Comparison of ENCODE assay signal across 6 cellular contexts in the genomic region with DNA sequence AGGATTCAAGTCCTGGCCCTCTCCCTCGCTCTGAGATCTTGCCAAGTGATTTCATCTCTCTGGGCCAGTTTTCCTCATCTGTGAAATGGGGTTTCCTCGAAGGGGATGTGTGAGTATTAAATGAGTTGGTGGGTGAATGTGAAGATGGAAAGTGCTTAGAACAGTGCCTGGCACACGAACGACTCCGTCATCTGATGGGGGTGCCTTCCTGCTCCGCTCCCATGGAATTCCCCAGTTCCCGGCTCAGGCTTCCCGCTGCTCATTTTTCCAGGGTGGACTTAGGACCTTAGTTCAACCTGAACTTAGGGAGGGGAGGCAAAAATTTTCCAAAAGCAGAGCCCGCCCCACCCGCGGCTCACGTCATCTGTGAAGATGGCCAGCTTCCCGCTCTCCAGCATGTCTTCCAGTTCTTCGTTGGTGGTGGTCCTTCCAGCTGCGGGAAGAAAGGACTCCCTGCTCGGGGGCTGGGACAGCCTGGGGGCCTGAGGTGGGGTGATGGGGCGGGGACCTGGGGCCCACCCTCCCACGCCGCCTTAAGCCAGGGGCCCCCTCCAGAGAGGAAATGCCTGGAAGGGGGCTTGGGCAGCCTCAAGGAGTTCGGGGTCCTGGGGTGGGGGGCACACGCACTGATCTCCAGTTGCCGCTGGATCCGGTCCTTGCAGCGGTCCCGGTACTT. TPM values are rescaled to one million over a fixed set of nuclear protein-coding genes. Genes with fewer than 3 reads are reported as not detected.
DNase-seq lines count a peak whose midpoint lies in the region; ATAC-seq lines count a peak whose summit lies in the region.

No MANE protein-coding gene starts in this region.

- H3K27me3 ChIP-seq in mucosa of rectum (ENCODE audit: control insufficient read depth in 2 of 2, insufficient read depth in 2 of 2, low read length in 2 of 2) = peaks cover 0 to 4% of the 10 kb centered on the region in 2 donors

- no peaks in the 10 kb centered on the region for H3K36me3 ChIP-seq in mucosa of rectum (ENCODE audit: control insufficient read depth in 2 of 2, insufficient read depth in 2 of 2, low read length in 2 of 2)

- H3K9me3 ChIP-seq in mucosa of rectum (ENCODE audit: control insufficient read depth in 2 of 2, low read length in 2 of 2) = no peaks in the 10 kb centered on the region

- no peaks in the 10 kb centered on the region for H3K36me3 Mint-ChIP-seq in activated naive CD8-positive, alpha-beta T cell treated with anti-CD3 and anti-CD28 coated beads, Interleukin-2, amount 10 ng/mL, durations not matched to agents 7 days and 5 days

- no peak for DNase-seq in activated naive CD8-positive, alpha-beta T cell treated with anti-CD3 and anti-CD28 coated beads, Interleukin-2, amount 10 ng/mL, durations not matched to agents 7 days and 5 days
- DNase-seq in retina (no peak), superior temporal gyrus (ENCODE audit: extremely low spot score) (no peak)

- peaks cover 4 to 12% of the 10 kb centered on the region in 2 donors for H3K4me1 ChIP-seq in mucosa of rectum (ENCODE audit: control insufficient read depth in 2 of 2, insufficient read depth in 2 of 2, low read length in 2 of 2)

- no peaks in the 10 kb centered on the region for H3K9me3 Mint-ChIP-seq in activated naive CD8-positive, alpha-beta T cell treated with anti-CD3 and anti-CD28 coated beads, Interleukin-2, amount 10 ng/mL, durations not matched to agents 7 days and 5 days

- H3K9ac ChIP-seq in mucosa of rectum (ENCODE audit: low read depth in 1 of 2, low read length in 2 of 2) = peak overlapping the region; percentile 65 to 68

- peaks cover 12% of the 10 kb centered on the region for H3K4me1 Mint-ChIP-seq in activated naive CD8-positive, alpha-beta T cell treated with anti-CD3 and anti-CD28 coated beads, Interleukin-2, amount 10 ng/mL, durations not matched to agents 7 days and 5 days

- H3K27me3 Mint-ChIP-seq in activated naive CD8-positive, alpha-beta T cell treated with anti-CD3 and anti-CD28 coated beads, Interleukin-2, amount 10 ng/mL, durations not matched to agents 7 days and 5 days = peaks cover 5% of the 10 kb centered on the region

- H3K4me3 Mint-ChIP-seq in activated naive CD8-positive, alpha-beta T cell treated with anti-CD3 and anti-CD28 coated beads, Interleukin-2, amount 10 ng/mL, durations not matched to agents 7 days and 5 days = peak overlapping the region; percentile 98

- H3K4me3 ChIP-seq in mucosa of rectum (ENCODE audit: low read length in 2 of 2) = peak overlapping the region; percentile 75 to 77

- peak; percentile 5 for ATAC-seq in GM19025 (IDR thresholded peaks at IDR 0.05; ENCODE audit: low read depth, unreplicated experiment)
- ATAC-seq in activated naive CD8-positive, alpha-beta T cell treated with anti-CD3 and anti-CD28 coated beads, Interleukin-2, amount 10 ng/mL, durations not matched to agents 7 days and 5 days (ENCODE audit: low read depth) = no peak
- no peak for ATAC-seq in HG02852 (IDR thresholded peaks at IDR 0.05; ENCODE audit: unreplicated experiment)

- H3K27ac Mint-ChIP-seq in activated naive CD8-positive, alpha-beta T cell treated with anti-CD3 and anti-CD28 coated beads, Interleukin-2, amount 10 ng/mL, durations not matched to agents 7 days and 5 days = peak overlapping the region; percentile 95

- H3K27ac ChIP-seq in mucosa of rectum (ENCODE audit: low read depth in 2 of 2, low read length in 2 of 2) = peak overlapping the region; percentile 62 to 77

- POLR2A ChIA-PET in activated naive CD8-positive, alpha-beta T cell treated with anti-CD3 and anti-CD28 coated beads, Interleukin-2, amount 10 ng/mL, durations not matched to agents 7 days and 5 days (lab: Charles Lee) = interaction anchor here (0.5 to 3.1 kb wide), 12 partner anchors 11 to 873 kb away, joined by 3 to 19 read pairs (median 3); partner anchors contain the start of genes FUS, HSD3B7, VKORC1 and ZNF646

RNA-seq across cellular contexts. Expression of gene HSD3B7, which starts 11.5 kb away (rescaled TPM):
- 10 to 100 TPM in 1 of 2 experiments, 1 to 10 TPM in 1; 8.5 to 10.9 TPM for total RNA-seq in activated naive CD8-positive, alpha-beta T cell treated with anti-CD3 and anti-CD28 coated beads, Interleukin-2, amount 10 ng/mL, durations not matched to agents 7 days and 5 days

RNA-seq across cellular contexts. Expression of gene STX1B, which starts 14.0 kb away (rescaled TPM):
- total RNA-seq in activated naive CD8-positive, alpha-beta T cell treated with anti-CD3 and anti-CD28 coated beads, Interleukin-2, amount 10 ng/mL, durations not matched to agents 7 days and 5 days = 1 to 10 TPM; 3.1 to 3.5 TPM

RNA-seq across cellular contexts. Expression of gene STX4, which starts 36.9 kb away (rescaled TPM):
- 10 to 100 TPM; 82.8 to 84.8 TPM for total RNA-seq in activated naive CD8-positive, alpha-beta T cell treated with anti-CD3 and anti-CD28 coated beads, Interleukin-2, amount 10 ng/mL, durations not matched to agents 7 days and 5 days

RNA-seq across cellular contexts. Expression of gene SETD1A, which starts 38.9 kb away (rescaled TPM):
- 10 to 100 TPM; 27.6 to 33.4 TPM for total RNA-seq in activated naive CD8-positive, alpha-beta T cell treated with anti-CD3 and anti-CD28 coated beads, Interleukin-2, amount 10 ng/mL, durations not matched to agents 7 days and 5 days

RNA-seq across cellular contexts. Expression of gene ORAI3, which starts 47.6 kb away (rescaled TPM):
- total RNA-seq in activated naive CD8-positive, alpha-beta T cell treated with anti-CD3 and anti-CD28 coated beads, Interleukin-2, amount 10 ng/mL, durations not matched to agents 7 days and 5 days = 10 to 100 TPM; 24.6 to 25.8 TPM
